Comparison of ENCODE assay signal across 19 cellular contexts in the genomic region with DNA sequence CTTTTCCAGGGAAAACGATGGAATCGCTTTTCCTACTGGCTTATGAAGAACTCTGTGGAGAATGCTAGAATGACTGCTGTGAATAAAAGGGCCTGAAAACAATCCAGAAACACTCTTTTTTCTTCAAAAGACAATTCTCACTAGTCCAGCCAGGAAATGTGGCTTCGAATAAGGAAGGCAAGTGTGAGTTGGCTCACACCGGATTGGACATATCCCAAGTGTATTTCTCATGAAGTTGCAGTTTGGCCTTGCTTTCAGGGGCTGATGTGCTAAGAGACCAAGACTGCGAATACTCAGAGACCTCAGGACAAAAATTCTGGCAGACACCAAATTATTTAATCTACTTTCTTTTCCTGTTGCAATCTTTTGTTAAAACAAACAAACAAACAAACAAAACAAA. TPM values are rescaled to one million over a fixed set of nuclear protein-coding genes. Genes with fewer than 3 reads are reported as not detected.
A peak's percentile ranks its signal among the peaks of the same experiment; 100 is the strongest.
DNase-seq lines count a peak whose midpoint lies in the region; ATAC-seq and TF ChIP-seq lines count a peak whose summit lies in the region.
"Had no signal": no experiment of that assay in that cellular context is flagged by ENCODE, and none has a peak within 500 bp of the region (broad histone marks: within the 10 kb centered on the region; RNA-seq: fewer than 3 reads in every experiment).

No MANE protein-coding gene starts in this region.

- peaks cover 20% of the 10 kb centered on the region for H3K4me1 Mint-ChIP-seq in MCF 10A (ENCODE audit: insufficient read depth, unreplicated experiment)
- H3K4me1 Mint-ChIP-seq: CD4-positive, alpha-beta memory T cell had no signal

- H3K4me1 ChIP-seq in breast epithelium (no peaks in the 10 kb centered on the region), gastroesophageal sphincter (peaks cover 0 to 25% (median 0%) of the 10 kb centered on the region in 3 donors)

- H3K36me3 ChIP-seq in breast epithelium, result no peaks in the 10 kb centered on the region
- H3K36me3 ChIP-seq in gastroesophageal sphincter, result no peaks in the 10 kb centered on the region
- H3K36me3 ChIP-seq: neutrophil had no signal

- H3K27me3 Mint-ChIP-seq in MCF 10A (ENCODE audit: insufficient read depth, unreplicated experiment), result no peaks in the 10 kb centered on the region
- H3K27me3 Mint-ChIP-seq: activated naive CD8-positive, alpha-beta T cell; CD4-positive, alpha-beta memory T cell had no signal

- peak overlapping the region; percentile 76 for H3K27ac Mint-ChIP-seq in MCF 10A (ENCODE audit: low read depth, unreplicated experiment)
- H3K27ac Mint-ChIP-seq: activated naive CD8-positive, alpha-beta T cell; CD4-positive, alpha-beta memory T cell; T-helper 1 cell treated with Interleukin-12 subunit alpha and Interleukin-12 subunit beta and Interleukin-4 antibody, amounts not matched to agents 30 μg/mL and 1 μg/mL, for 36 hours had no signal

- no peak for TF ChIP-seq CTCF in MCF 10A (IDR thresholded peaks at IDR 0.05; ENCODE audit: unreplicated experiment)
- TF ChIP-seq CTCF in breast epithelium (IDR thresholded peaks at IDR 0.05), result no peak
- TF ChIP-seq CTCF in gastroesophageal sphincter (IDR thresholded peaks at IDR 0.05), result no peak
- no peak for TF ChIP-seq CTCF in omental fat pad (IDR thresholded peaks at IDR 0.05)

- peaks cover 6% of the 10 kb centered on the region for H3K36me3 Mint-ChIP-seq in MCF 10A (ENCODE audit: insufficient read depth, unreplicated experiment)
- H3K36me3 Mint-ChIP-seq: activated naive CD8-positive, alpha-beta T cell; CD4-positive, alpha-beta memory T cell had no signal

- BruUV-seq in MCF 10A (replicated peaks; lab: Mats Ljungman, UMichigan), result no TSS peak

- no peaks in the 10 kb centered on the region for H3K9me3 ChIP-seq in breast epithelium
- no peaks in the 10 kb centered on the region for H3K9me3 ChIP-seq in gastroesophageal sphincter
- H3K9me3 ChIP-seq: neutrophil had no signal

- TF ChIP-seq POLR2A in breast epithelium (IDR thresholded peaks at IDR 0.05) (no peak), gastroesophageal sphincter (IDR thresholded peaks at IDR 0.05) (no peak)

- CTCF ChIA-PET in MCF 10A (lab: Yijun Ruan, JAX), result interaction anchor here (1.0 kb wide), 1 partner anchor 8 kb away, joined by 3 read pairs; no protein-coding TSS in a partner anchor

- ATAC-seq in gastroesophageal sphincter, result peak; percentile 77
- ATAC-seq in omental fat pad (ENCODE audit: low FRiP score), result peak; percentile 76
- ATAC-seq in HG03039 (IDR thresholded peaks at IDR 0.05; ENCODE audit: unreplicated experiment), result no peak

- 33 to 70% methylated on average over 5 of the region's 5 CpGs for WGBS in gastroesophageal sphincter (ENCODE audit: low coverage in 1 of 2), 2 donors

- peak overlapping the region; percentile 17 for H3K4me3 Mint-ChIP-seq in MCF 10A (ENCODE audit: unreplicated experiment)
- H3K4me3 Mint-ChIP-seq: activated naive CD8-positive, alpha-beta T cell; CD4-positive, alpha-beta memory T cell; T-helper 1 cell treated with Interleukin-12 subunit alpha and Interleukin-12 subunit beta and Interleukin-4 antibody, amounts not matched to agents 30 μg/mL and 1 μg/mL, for 36 hours had no signal

- H3K4me3 ChIP-seq in breast epithelium (no peak overlapping the region), gastroesophageal sphincter (no peak overlapping the region)
- H3K4me3 ChIP-seq: lung had no signal

- no peaks in the 10 kb centered on the region for H3K9me3 Mint-ChIP-seq in MCF 10A (ENCODE audit: unreplicated experiment)
- H3K9me3 Mint-ChIP-seq: T-helper 1 cell treated with Interleukin-12 subunit alpha and Interleukin-12 subunit beta and Interleukin-4 antibody, amounts not matched to agents 30 μg/mL and 1 μg/mL, for 36 hours had no signal

- intact Hi-C loops in MCF 10A (cut with micrococcal nuclease) (loop anchor here (1.0 to 5.0 kb wide), 3 partner anchors 51 to 490 kb away; no protein-coding TSS in a partner anchor), breast epithelium (cut with DNase I; ENCODE audit: low total_unique reads) (no loop called here)

- H3K27me3 ChIP-seq in breast epithelium, result no peaks in the 10 kb centered on the region
- H3K27me3 ChIP-seq in gastroesophageal sphincter, result no peaks in the 10 kb centered on the region
- H3K27me3 ChIP-seq: neutrophil had no signal

- no peak for TF ChIP-seq EP300 in gastroesophageal sphincter (IDR thresholded peaks at IDR 0.05)

- no peak overlapping the region for H3K27ac ChIP-seq in breast epithelium
- no peak overlapping the region for H3K27ac ChIP-seq in gastroesophageal sphincter
- H3K27ac ChIP-seq: 22Rv1, neutrophil had no signal

- DNase-seq in MCF 10A (ENCODE audit: unreplicated experiment), result no peak
- no peak for DNase-seq in breast epithelium (ENCODE audit: low spot score in 2 of 2)
- no peak for DNase-seq in omental fat pad (ENCODE audit: low spot score)
- DNase-seq in NCI-H1105 treated with DMSO at 0.1 percent for 48 hours (lab: John Stamatoyannopoulos, UW), result no peak
- DNase-seq in stimulated activated CD4-positive, alpha-beta T cell treated with anti-CD3 and anti-CD28 coated beads, Interleukin-4, amount 100 ng/mL, for 4 hours, result no peak
- DNase-seq in NCI-H510A (lab: John Stamatoyannopoulos, UW), result no peak
- DNase-seq: activated T-cell treated with anti-CD3 and anti-CD28 coated beads, Interleukin-2, amount 50 U/mL, for 1 hour; CD4-positive, alpha-beta memory T cell; erythroblast; MM.1S; NCI-H82; stimulated activated CD4-positive, alpha-beta T cell treated with anti-CD3 and anti-CD28 coated beads, Interleukin-12 subunit alpha, Interleukin-12 subunit beta, amount 100 ng/mL, for 4 hours had no signal

- POLR2A ChIA-PET in MCF 10A (lab: Yijun Ruan, JAX), result interaction anchor here (0.6 to 2.3 kb wide), 2 partner anchors 10 to 332 kb away, joined by 3 to 7 read pairs; no protein-coding TSS in a partner anchor

RNA-seq across cellular contexts. Expression of a gene that starts 54.0 kb away (rescaled TPM):
- total RNA-seq in MCF 10A (2022), result 9.0 and 11.7 TPM in 2 replicates
- 10 to 100 TPM in 1 of 3 donors, 1 to 10 TPM in 2; 2.6 to 13.9 (median 5.0) TPM for total RNA-seq in breast epithelium
- total RNA-seq in gastroesophageal sphincter, result 10 to 100 TPM in 2 of 4 donors, 1 to 10 TPM in 2; 5.0 to 17.5 (median 10.2) TPM
- total RNA-seq in omental fat pad, result 10 to 100 TPM in 2 of 4 donors, 1 to 10 TPM in 2; 8.2 to 13.1 (median 10.7) TPM
- total RNA-seq: CD4-positive, alpha-beta memory T cell had no signal
